In the genomic region with DNA sequence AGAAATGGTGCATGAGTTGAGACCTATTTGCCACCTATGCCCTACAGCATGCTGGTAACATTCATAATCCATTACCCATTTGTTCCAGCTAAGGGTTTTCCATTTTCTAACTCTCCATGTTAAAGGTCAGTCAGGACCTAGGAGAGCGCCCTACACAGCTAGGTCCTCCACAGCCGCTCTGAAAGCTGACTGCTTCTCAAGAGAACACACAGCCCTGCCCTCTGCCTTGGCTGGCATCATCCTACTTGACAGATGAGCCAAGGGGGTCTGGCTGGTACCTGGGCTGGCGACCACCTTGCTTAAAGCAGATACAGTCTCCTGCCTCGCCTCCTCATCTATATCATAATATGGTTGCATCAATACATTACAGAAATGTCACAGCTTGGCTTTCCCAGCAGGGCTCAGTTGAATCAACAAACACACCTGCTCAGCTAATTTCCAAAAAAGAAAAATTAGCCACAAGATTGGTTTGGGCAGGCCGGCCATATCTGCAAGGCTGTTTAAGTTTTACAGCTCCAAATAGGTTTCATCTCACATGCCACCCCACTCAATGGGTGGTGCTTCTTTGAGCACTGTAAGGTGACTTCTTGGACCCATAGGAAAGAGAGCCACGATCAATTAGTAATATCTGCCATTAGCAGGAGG, we compare ENCODE assay signal across 1 cellular context.
TF ChIP-seq lines count a peak whose summit lies in the region.

No MANE protein-coding gene starts in this region.

TF ChIP-seq in HepG2, 621 proteins besides CTCF, POLR2A, EP300 and RAD21 (continued from another document and continues in another):
- TF ChIP-seq, protein P1, sequence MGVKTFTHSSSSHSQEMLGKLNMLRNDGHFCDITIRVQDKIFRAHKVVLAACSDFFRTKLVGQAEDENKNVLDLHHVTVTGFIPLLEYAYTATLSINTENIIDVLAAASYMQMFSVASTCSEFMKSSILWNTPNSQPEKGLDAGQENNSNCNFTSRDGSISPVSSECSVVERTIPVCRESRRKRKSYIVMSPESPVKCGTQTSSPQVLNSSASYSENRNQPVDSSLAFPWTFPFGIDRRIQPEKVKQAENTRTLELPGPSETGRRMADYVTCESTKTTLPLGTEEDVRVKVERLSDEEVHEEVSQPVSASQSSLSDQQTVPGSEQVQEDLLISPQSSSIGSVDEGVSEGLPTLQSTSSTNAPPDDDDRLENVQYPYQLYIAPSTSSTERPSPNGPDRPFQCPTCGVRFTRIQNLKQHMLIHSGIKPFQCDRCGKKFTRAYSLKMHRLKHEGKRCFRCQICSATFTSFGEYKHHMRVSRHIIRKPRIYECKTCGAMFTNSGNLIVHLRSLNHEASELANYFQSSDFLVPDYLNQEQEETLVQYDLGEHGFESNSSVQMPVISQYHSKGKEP (CRISPR knock-in tag; IDR thresholded peaks at IDR 0.05), result no peak; the same call in 1 of the 2 replicates
- no peak for TF ChIP-seq CEBPZ (IDR thresholded peaks at IDR 0.05; ENCODE audit: low read length)
- TF ChIP-seq ARID4A (CRISPR knock-in tag; IDR thresholded peaks at IDR 0.05; ENCODE audit: borderline replicate concordance), result no peak
- no peak for TF ChIP-seq E2F5 (CRISPR knock-in tag; conservative IDR thresholded peaks at IDR 0.05)
- TF ChIP-seq ZNF260 (CRISPR knock-in tag; IDR thresholded peaks at IDR 0.05; ENCODE audit: borderline replicate concordance, low read depth), result no peak
- no peak for TF ChIP-seq ZBTB4 (CRISPR knock-in tag; IDR thresholded peaks at IDR 0.05; ENCODE audit: borderline replicate concordance)
- TF ChIP-seq, protein P2, sequence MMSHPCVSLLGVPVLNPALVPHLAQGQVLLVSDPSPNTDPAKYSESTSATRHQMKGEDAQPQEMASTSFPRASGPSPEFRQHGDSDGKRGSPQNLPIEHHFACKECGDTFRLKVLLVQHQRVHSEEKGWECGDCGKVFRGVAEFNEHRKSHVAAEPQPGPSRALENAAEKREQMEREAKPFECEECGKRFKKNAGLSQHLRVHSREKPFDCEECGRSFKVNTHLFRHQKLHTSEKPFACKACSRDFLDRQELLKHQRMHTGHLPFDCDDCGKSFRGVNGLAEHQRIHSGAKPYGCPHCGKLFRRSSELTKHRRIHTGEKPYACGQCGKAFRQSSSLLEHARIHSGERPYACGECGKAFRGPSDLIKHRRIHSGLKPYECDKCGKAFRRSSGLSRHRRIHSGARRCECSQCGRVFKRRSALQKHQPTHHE (CRISPR knock-in tag; IDR thresholded peaks at IDR 0.05; ENCODE audit: borderline replicate concordance), result no peak
- no peak for TF ChIP-seq ZNF407 (CRISPR knock-in tag; IDR thresholded peaks at IDR 0.05; ENCODE audit: not compliant biosample characterization)
- TF ChIP-seq FOXO1 (CRISPR knock-in tag; IDR thresholded peaks at IDR 0.05), result no peak
- no peak for TF ChIP-seq ZBED4 (CRISPR knock-in tag; IDR thresholded peaks at IDR 0.05; ENCODE audit: borderline replicate concordance)
